Comparison of ENCODE assay signal across 1 cellular context in genomic region chr14:24146622-24146977, GRCh38.
TF ChIP-seq lines count a peak whose summit lies in the region.

No MANE protein-coding gene starts in this region.

TF ChIP-seq in HepG2, 621 proteins besides CTCF, POLR2A, EP300 and RAD21 (continued from another document and continues in another):
- TF ChIP-seq ZNF350 (CRISPR knock-in tag; IDR thresholded peaks at IDR 0.05; ENCODE audit: borderline replicate concordance, low read depth): peak; percentile 98; the same call in 1 of the 2 replicates
- TF ChIP-seq ZNF333 (CRISPR knock-in tag; IDR thresholded peaks at IDR 0.05; ENCODE audit: borderline replicate concordance): 0 out of 2 replicates have a peak, but pooled peaks have one; percentile 80
- TF ChIP-seq FOXK1 (CRISPR knock-in tag; IDR thresholded peaks at IDR 0.05; ENCODE audit: borderline replicate concordance, low read depth): peak; percentile 60; the same call in 1 of the 2 replicates
- TF ChIP-seq PAX8 (CRISPR knock-in tag; IDR thresholded peaks at IDR 0.05; ENCODE audit: borderline replicate concordance): no peak
- peak; percentile 89; the same call in 1 of the 2 replicates for TF ChIP-seq THAP9 (CRISPR knock-in tag; IDR thresholded peaks at IDR 0.05; ENCODE audit: borderline replicate concordance)
- peak; percentile 87; the same call in 1 of the 2 replicates for TF ChIP-seq ZBTB7B (CRISPR knock-in tag; IDR thresholded peaks at IDR 0.05)
- TF ChIP-seq ZSCAN12 (CRISPR knock-in tag; IDR thresholded peaks at IDR 0.05): no peak; the same call in 1 of the 2 replicates
- no peak for TF ChIP-seq NCOA5 (CRISPR knock-in tag; IDR thresholded peaks at IDR 0.05)
- TF ChIP-seq TIGD3 (CRISPR knock-in tag; IDR thresholded peaks at IDR 0.05; ENCODE audit: borderline replicate concordance): peak; percentile 66; the same call in 1 of the 2 replicates
- no peak for TF ChIP-seq ZNF430 (CRISPR knock-in tag; IDR thresholded peaks at IDR 0.05)
- TF ChIP-seq ZNF770 (CRISPR knock-in tag; IDR thresholded peaks at IDR 0.05): no peak
- no peak for TF ChIP-seq ZNF850 (CRISPR knock-in tag; conservative IDR thresholded peaks at IDR 0.05)
- TF ChIP-seq NFYC (CRISPR knock-in tag; IDR thresholded peaks at IDR 0.05): peak; percentile 65
- TF ChIP-seq SNAPC2 (CRISPR knock-in tag; IDR thresholded peaks at IDR 0.05): no peak; the same call in 1 of the 2 replicates
- TF ChIP-seq ZBTB8A (CRISPR knock-in tag; IDR thresholded peaks at IDR 0.05; ENCODE audit: borderline replicate concordance, low read depth): no peak
- TF ChIP-seq FOXK2 (IDR thresholded peaks at IDR 0.05): no peak
- no peak for TF ChIP-seq ZNF484 (CRISPR knock-in tag; IDR thresholded peaks at IDR 0.05; ENCODE audit: borderline replicate concordance, low read depth)
- no peak for TF ChIP-seq ZNF777 (CRISPR knock-in tag; IDR thresholded peaks at IDR 0.05)
- no peak for TF ChIP-seq HNRNPUL1 (IDR thresholded peaks at IDR 0.05; ENCODE audit: low read depth, low read length)
- no peak for TF ChIP-seq ZNF18 (CRISPR knock-in tag; IDR thresholded peaks at IDR 0.05; ENCODE audit: insufficient replicate concordance)
- TF ChIP-seq ZFP90 (CRISPR knock-in tag; IDR thresholded peaks at IDR 0.05; ENCODE audit: borderline replicate concordance): peak; percentile 21; the same call in 1 of the 2 replicates
- peak; percentile 93; the same call in 1 of the 2 replicates for TF ChIP-seq ZNF704 (CRISPR knock-in tag; IDR thresholded peaks at IDR 0.05; ENCODE audit: borderline replicate concordance)
- no peak; the same call in 1 of the 2 replicates for TF ChIP-seq AHR (CRISPR knock-in tag; IDR thresholded peaks at IDR 0.05)
- TF ChIP-seq MED13 (CRISPR knock-in tag; IDR thresholded peaks at IDR 0.05): peak; percentile 69; the same call in 1 of the 2 replicates
- no peak for TF ChIP-seq KLF13 (CRISPR knock-in tag; IDR thresholded peaks at IDR 0.05)
- no peak for TF ChIP-seq ZMYM4 (CRISPR knock-in tag; IDR thresholded peaks at IDR 0.05)
- no peak for TF ChIP-seq ZNF607 (CRISPR knock-in tag; IDR thresholded peaks at IDR 0.05; ENCODE audit: borderline replicate concordance)
- TF ChIP-seq ZNF496 (CRISPR knock-in tag; IDR thresholded peaks at IDR 0.05; ENCODE audit: insufficient replicate concordance): no peak
- no peak for TF ChIP-seq FLYWCH1 (CRISPR knock-in tag; IDR thresholded peaks at IDR 0.05)
- peak; percentile 82; the same call in 1 of the 2 replicates for TF ChIP-seq POLR2AphosphoS5 (IDR thresholded peaks at IDR 0.05; ENCODE audit: low read depth, low read length)
- no peak for TF ChIP-seq TP53 (CRISPR knock-in tag; conservative IDR thresholded peaks at IDR 0.05)
- TF ChIP-seq SOX5 (CRISPR knock-in tag; IDR thresholded peaks at IDR 0.05; ENCODE audit: borderline replicate concordance): no peak; the same call in 1 of the 2 replicates
- TF ChIP-seq ZFP41 (CRISPR knock-in tag; IDR thresholded peaks at IDR 0.05; ENCODE audit: borderline replicate concordance): no peak
- no peak; the same call in 1 of the 2 replicates for TF ChIP-seq GZF1 (CRISPR knock-in tag; IDR thresholded peaks at IDR 0.05)
- TF ChIP-seq DZIP1 (CRISPR knock-in tag; IDR thresholded peaks at IDR 0.05): no peak
- no peak for TF ChIP-seq HHEX (CRISPR knock-in tag; IDR thresholded peaks at IDR 0.05)
- no peak for TF ChIP-seq ZNF251 (CRISPR knock-in tag; IDR thresholded peaks at IDR 0.05)
- TF ChIP-seq BHLHE40 (IDR thresholded peaks at IDR 0.05; ENCODE audit: low read length): 0 out of 2 replicates have a peak, but pooled peaks have one; percentile 10
- peak; percentile 97; the same call in 1 of the 2 replicates for TF ChIP-seq ZMAT3 (CRISPR knock-in tag; conservative IDR thresholded peaks at IDR 0.05)
- TF ChIP-seq POLR2G (IDR thresholded peaks at IDR 0.05; ENCODE audit: low read depth, low read length): peak; percentile 84
- TF ChIP-seq ATF3 (CRISPR knock-in tag; IDR thresholded peaks at IDR 0.05): no peak
- TF ChIP-seq E2F2 (CRISPR knock-in tag; IDR thresholded peaks at IDR 0.05; ENCODE audit: borderline replicate concordance): no peak
- no peak for TF ChIP-seq JDP2 (CRISPR knock-in tag; IDR thresholded peaks at IDR 0.05; ENCODE audit: borderline replicate concordance)
- TF ChIP-seq HOXA3 (CRISPR knock-in tag; IDR thresholded peaks at IDR 0.05): peak; percentile 73; the same call in 1 of the 2 replicates
- TF ChIP-seq SMAD1 (CRISPR knock-in tag; IDR thresholded peaks at IDR 0.05; ENCODE audit: borderline replicate concordance, low read depth): no peak
- no peak for TF ChIP-seq ZBTB34 (CRISPR knock-in tag; IDR thresholded peaks at IDR 0.05)
